ENCODE assay signal across 1 cellular context in the genomic region with DNA sequence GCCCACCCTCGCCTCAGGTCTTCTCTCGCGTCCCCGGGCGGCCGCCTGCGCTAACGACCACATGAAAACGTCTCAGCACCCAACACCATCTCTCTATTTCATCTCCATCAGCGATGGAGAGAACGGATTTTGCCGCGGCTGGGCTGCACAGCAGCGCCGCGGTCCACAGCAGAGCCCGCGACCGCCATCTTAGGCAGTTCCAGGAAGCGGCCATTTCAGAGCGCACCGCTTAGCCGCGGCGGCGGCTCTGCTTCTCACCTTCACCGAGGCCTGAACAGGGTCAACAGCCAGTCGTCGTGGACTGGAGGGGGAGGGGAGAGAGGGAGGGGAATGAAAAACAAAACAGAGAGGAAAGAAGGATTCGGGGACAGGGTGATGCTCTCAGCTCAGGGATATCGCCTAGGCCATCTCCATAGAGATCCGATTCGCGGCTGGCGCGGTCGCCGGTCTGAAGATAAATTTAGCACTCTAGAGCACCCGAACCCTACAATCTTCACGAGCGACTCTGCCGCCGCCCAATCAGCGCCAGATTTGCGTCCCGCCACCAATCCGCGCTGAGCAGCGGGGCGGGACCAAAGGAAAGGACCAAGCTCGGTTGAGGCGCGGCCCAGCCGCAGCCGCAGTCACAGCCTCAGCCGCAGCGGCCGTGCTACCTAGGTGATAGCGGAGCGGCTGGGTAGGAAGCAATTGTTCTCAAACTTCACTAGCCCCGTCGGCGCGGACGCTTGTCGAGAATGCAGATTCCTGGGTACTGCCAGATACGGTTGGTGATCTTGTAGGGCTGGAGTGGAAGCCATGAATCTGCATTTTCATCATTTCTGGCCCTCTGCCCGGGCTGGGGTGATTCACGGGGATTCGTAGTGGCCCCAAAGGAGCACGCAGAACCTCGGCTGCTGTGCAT.
TF ChIP-seq lines count a peak whose summit lies in the region.

A gene (minus strand): TSS at position 450 of the 901 bp plus-strand sequence. CDS start 3,108 bp downstream, outside the sequence.

TF ChIP-seq in K562, 482 proteins besides CTCF, POLR2A, EP300 and RAD21 (continued from another document and continues in another):
- TF ChIP-seq, protein P1, sequence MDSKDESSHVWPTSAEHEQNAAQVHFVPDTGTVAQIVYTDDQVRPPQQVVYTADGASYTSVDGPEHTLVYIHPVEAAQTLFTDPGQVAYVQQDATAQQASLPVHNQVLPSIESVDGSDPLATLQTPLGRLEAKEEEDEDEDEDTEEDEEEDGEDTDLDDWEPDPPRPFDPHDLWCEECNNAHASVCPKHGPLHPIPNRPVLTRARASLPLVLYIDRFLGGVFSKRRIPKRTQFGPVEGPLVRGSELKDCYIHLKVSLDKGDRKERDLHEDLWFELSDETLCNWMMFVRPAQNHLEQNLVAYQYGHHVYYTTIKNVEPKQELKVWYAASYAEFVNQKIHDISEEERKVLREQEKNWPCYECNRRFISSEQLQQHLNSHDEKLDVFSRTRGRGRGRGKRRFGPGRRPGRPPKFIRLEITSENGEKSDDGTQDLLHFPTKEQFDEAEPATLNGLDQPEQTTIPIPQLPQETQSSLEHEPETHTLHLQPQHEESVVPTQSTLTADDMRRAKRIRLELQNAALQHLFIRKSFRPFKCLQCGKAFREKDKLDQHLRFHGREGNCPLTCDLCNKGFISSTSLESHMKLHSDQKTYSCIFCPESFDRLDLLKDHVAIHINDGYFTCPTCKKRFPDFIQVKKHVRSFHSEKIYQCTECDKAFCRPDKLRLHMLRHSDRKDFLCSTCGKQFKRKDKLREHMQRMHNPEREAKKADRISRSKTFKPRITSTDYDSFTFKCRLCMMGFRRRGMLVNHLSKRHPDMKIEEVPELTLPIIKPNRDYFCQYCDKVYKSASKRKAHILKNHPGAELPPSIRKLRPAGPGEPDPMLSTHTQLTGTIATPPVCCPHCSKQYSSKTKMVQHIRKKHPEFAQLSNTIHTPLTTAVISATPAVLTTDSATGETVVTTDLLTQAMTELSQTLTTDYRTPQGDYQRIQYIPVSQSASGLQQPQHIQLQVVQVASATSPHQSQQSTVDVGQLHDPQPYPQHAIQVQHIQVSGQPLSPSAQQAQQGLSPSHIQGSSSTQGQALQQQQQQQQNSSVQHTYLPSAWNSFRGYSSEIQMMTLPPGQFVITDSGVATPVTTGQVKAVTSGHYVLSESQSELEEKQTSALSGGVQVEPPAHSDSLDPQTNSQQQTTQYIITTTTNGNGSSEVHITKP (IDR thresholded peaks at IDR 0.05; ENCODE audit: partially characterized antibody): peak; percentile 57
- TF ChIP-seq IFI16 (CRISPR knock-in tag; IDR thresholded peaks at IDR 0.05) (no peak), HMGN3 (IDR thresholded peaks at IDR 0.05; ENCODE audit: borderline replicate concordance, extremely low read depth, insufficient read length, low read depth, low read length) (peak; percentile 6), STAT5A (IDR thresholded peaks at IDR 0.05; ENCODE audit: borderline replicate concordance, low read length) (peak; percentile 74), ZNF121 (CRISPR knock-in tag; conservative IDR thresholded peaks at IDR 0.05) (no peak), BRD4 (IDR thresholded peaks at IDR 0.05) (peak; percentile 76), POLR2H (tag; IDR thresholded peaks at IDR 0.05; ENCODE audit: low read depth) (peak; percentile 82), ZNF830 (CRISPR knock-in tag; IDR thresholded peaks at IDR 0.05) (no peak), POLR2AphosphoS5 (IDR thresholded peaks at IDR 0.05; ENCODE audit: control insufficient read depth, insufficient read depth, low read depth, low read length) (peak; percentile 53; the same call in 1 of the 2 replicates), SMAD1 (IDR thresholded peaks at IDR 0.05; ENCODE audit: low read depth, low read length, partially characterized antibody) (peak; percentile 29), NRF1 (conservative IDR thresholded peaks at IDR 0.05 in 1 of 2, IDR thresholded peaks at IDR 0.05 in 1 of 2) (peak; percentile 78 to 83), MEIS2 (IDR thresholded peaks at IDR 0.05; ENCODE audit: partially characterized antibody) (peak; percentile 30), ZNF263 (CRISPR knock-in tag; IDR thresholded peaks at IDR 0.05; ENCODE audit: borderline replicate concordance) (peak; percentile 49; the same call in 1 of the 2 replicates), KDM5B (IDR thresholded peaks at IDR 0.05; ENCODE audit: insufficient replicate concordance, low read depth, low read length) (peak; percentile 61), TOE1 (IDR thresholded peaks at IDR 0.05; ENCODE audit: borderline replicate concordance) (peak; percentile 24; the same call in 1 of the 2 replicates), TOE1 (CRISPR knock-in tag; IDR thresholded peaks at IDR 0.05; ENCODE audit: borderline replicate concordance, low read depth) (no peak), TAF7 (tag; IDR thresholded peaks at IDR 0.05) (peak; percentile 53), NFE2L1 (tag; IDR thresholded peaks at IDR 0.05; ENCODE audit: borderline replicate concordance, low read depth) (no peak), MXI1 (IDR thresholded peaks at IDR 0.05; ENCODE audit: low read depth, low read length) (no peak), ZC3H8 (IDR thresholded peaks at IDR 0.05) (peak; percentile 21; the same call in 1 of the 2 replicates), LEF1 (IDR thresholded peaks at IDR 0.05) (peak; percentile 27; the same call in 1 of the 2 replicates), ARID1B (IDR thresholded peaks at IDR 0.05) (peak; percentile 54; the same call in 1 of the 2 replicates), TAF1 (IDR thresholded peaks at IDR 0.05; ENCODE audit: control insufficient read depth, extremely low read depth, insufficient read depth, low read length, severe bottlenecking) (peak; percentile 66), RBFOX2 (IDR thresholded peaks at IDR 0.05; ENCODE audit: low read depth, low read length) (peak; percentile 98), NR2F6 (CRISPR knock-in tag; IDR thresholded peaks at IDR 0.05) (no peak), KDM1A (IDR thresholded peaks at IDR 0.05) (peak in 1 of 2 experiments; percentile 86; a peak in 3 of 4 replicates), NBN (IDR thresholded peaks at IDR 0.05; ENCODE audit: low read depth) (peak; percentile 87), NEUROD1 (IDR thresholded peaks at IDR 0.05; ENCODE audit: borderline replicate concordance, low read depth, low read length, partially characterized antibody) (peak; percentile 83), SOX6 (IDR thresholded peaks at IDR 0.05) (peak; percentile 64), FOXJ2 (tag; IDR thresholded peaks at IDR 0.05) (peak; percentile 71; the same call in 1 of the 2 replicates), ARNT (IDR thresholded peaks at IDR 0.05) (peak in 1 of 2 experiments; percentile 77; a peak in 3 of 4 replicates), MTA3 (IDR thresholded peaks at IDR 0.05; ENCODE audit: borderline replicate concordance) (peak; percentile 51; the same call in 1 of the 2 replicates), ZNF699 (CRISPR knock-in tag; IDR thresholded peaks at IDR 0.05; ENCODE audit: insufficient replicate concordance) (no peak), HLTF (IDR thresholded peaks at IDR 0.05) (0 out of 2 replicates have a peak, but pooled peaks have one; percentile 81), MYBL2 (IDR thresholded peaks at IDR 0.05; ENCODE audit: low read depth) (peak; percentile 29; the same call in 1 of the 2 replicates), MYBL2 (CRISPR knock-in tag; IDR thresholded peaks at IDR 0.05; ENCODE audit: borderline replicate concordance) (no peak), GABPA (tag; conservative IDR thresholded peaks at IDR 0.05; ENCODE audit: low read depth) (0 out of 2 replicates have a peak, but pooled peaks have one; percentile 16), NR2C2 (CRISPR knock-in tag; IDR thresholded peaks at IDR 0.05) (0 out of 2 replicates have a peak, but pooled peaks have one; percentile 21), NR2C2 (tag; IDR thresholded peaks at IDR 0.05) (peak; percentile 70; the same call in 1 of the 2 replicates), SUPT5H (IDR thresholded peaks at IDR 0.05) (peak; percentile 81), ZNF551 (CRISPR knock-in tag; IDR thresholded peaks at IDR 0.05) (no peak), ZZZ3 (IDR thresholded peaks at IDR 0.05) (no peak; the same call in 1 of the 2 replicates), MBD2 (IDR thresholded peaks at IDR 0.05; ENCODE audit: borderline replicate concordance, low read depth) (peak; percentile 91), ELF1 (tag; IDR thresholded peaks at IDR 0.05) (peak; percentile 80), PHF21A (IDR thresholded peaks at IDR 0.05; ENCODE audit: borderline replicate concordance, low read depth) (peak; percentile 74; the same call in 1 of the 2 replicates)
- TF ChIP-seq, protein P2, sequence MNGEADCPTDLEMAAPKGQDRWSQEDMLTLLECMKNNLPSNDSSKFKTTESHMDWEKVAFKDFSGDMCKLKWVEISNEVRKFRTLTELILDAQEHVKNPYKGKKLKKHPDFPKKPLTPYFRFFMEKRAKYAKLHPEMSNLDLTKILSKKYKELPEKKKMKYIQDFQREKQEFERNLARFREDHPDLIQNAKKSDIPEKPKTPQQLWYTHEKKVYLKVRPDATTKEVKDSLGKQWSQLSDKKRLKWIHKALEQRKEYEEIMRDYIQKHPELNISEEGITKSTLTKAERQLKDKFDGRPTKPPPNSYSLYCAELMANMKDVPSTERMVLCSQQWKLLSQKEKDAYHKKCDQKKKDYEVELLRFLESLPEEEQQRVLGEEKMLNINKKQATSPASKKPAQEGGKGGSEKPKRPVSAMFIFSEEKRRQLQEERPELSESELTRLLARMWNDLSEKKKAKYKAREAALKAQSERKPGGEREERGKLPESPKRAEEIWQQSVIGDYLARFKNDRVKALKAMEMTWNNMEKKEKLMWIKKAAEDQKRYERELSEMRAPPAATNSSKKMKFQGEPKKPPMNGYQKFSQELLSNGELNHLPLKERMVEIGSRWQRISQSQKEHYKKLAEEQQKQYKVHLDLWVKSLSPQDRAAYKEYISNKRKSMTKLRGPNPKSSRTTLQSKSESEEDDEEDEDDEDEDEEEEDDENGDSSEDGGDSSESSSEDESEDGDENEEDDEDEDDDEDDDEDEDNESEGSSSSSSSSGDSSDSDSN (IDR thresholded peaks at IDR 0.05; ENCODE audit: borderline replicate concordance in 1 of 2, low read depth in 2 of 2, low read length in 2 of 2): no peak
- TF ChIP-seq, protein P3, sequence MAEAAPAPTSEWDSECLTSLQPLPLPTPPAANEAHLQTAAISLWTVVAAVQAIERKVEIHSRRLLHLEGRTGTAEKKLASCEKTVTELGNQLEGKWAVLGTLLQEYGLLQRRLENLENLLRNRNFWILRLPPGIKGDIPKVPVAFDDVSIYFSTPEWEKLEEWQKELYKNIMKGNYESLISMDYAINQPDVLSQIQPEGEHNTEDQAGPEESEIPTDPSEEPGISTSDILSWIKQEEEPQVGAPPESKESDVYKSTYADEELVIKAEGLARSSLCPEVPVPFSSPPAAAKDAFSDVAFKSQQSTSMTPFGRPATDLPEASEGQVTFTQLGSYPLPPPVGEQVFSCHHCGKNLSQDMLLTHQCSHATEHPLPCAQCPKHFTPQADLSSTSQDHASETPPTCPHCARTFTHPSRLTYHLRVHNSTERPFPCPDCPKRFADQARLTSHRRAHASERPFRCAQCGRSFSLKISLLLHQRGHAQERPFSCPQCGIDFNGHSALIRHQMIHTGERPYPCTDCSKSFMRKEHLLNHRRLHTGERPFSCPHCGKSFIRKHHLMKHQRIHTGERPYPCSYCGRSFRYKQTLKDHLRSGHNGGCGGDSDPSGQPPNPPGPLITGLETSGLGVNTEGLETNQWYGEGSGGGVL (CRISPR knock-in tag; IDR thresholded peaks at IDR 0.05): no peak
- TF ChIP-seq, protein P4, sequence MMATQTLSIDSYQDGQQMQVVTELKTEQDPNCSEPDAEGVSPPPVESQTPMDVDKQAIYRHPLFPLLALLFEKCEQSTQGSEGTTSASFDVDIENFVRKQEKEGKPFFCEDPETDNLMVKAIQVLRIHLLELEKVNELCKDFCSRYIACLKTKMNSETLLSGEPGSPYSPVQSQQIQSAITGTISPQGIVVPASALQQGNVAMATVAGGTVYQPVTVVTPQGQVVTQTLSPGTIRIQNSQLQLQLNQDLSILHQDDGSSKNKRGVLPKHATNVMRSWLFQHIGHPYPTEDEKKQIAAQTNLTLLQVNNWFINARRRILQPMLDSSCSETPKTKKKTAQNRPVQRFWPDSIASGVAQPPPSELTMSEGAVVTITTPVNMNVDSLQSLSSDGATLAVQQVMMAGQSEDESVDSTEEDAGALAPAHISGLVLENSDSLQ (IDR thresholded peaks at IDR 0.05): peak; percentile 99
- TF ChIP-seq, protein P5, sequence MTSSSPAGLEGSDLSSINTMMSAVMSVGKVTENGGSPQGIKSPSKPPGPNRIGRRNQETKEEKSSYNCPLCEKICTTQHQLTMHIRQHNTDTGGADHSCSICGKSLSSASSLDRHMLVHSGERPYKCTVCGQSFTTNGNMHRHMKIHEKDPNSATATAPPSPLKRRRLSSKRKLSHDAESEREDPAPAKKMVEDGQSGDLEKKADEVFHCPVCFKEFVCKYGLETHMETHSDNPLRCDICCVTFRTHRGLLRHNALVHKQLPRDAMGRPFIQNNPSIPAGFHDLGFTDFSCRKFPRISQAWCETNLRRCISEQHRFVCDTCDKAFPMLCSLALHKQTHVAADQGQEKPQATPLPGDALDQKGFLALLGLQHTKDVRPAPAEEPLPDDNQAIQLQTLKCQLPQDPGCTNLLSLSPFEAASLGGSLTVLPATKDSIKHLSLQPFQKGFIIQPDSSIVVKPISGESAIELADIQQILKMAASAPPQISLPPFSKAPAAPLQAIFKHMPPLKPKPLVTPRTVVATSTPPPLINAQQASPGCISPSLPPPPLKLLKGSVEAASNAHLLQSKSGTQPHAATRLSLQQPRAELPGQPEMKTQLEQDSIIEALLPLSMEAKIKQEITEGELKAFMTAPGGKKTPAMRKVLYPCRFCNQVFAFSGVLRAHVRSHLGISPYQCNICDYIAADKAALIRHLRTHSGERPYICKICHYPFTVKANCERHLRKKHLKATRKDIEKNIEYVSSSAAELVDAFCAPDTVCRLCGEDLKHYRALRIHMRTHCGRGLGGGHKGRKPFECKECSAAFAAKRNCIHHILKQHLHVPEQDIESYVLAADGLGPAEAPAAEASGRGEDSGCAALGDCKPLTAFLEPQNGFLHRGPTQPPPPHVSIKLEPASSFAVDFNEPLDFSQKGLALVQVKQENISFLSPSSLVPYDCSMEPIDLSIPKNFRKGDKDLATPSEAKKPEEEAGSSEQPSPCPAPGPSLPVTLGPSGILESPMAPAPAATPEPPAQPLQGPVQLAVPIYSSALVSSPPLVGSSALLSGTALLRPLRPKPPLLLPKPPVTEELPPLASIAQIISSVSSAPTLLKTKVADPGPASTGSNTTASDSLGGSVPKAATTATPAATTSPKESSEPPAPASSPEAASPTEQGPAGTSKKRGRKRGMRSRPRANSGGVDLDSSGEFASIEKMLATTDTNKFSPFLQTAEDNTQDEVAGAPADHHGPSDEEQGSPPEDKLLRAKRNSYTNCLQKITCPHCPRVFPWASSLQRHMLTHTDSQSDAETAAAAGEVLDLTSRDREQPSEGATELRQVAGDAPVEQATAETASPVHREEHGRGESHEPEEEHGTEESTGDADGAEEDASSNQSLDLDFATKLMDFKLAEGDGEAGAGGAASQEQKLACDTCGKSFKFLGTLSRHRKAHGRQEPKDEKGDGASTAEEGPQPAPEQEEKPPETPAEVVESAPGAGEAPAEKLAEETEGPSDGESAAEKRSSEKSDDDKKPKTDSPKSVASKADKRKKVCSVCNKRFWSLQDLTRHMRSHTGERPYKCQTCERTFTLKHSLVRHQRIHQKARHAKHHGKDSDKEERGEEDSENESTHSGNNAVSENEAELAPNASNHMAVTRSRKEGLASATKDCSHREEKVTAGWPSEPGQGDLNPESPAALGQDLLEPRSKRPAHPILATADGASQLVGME (CRISPR knock-in tag; IDR thresholded peaks at IDR 0.05): peak; percentile 94
